In genomic region chr12:64523565-64524444, GRCh38 we compare ENCODE assay signal across 7 cellular contexts.
DNase-seq lines count a peak whose midpoint lies in the region; TF ChIP-seq lines count a peak whose summit lies in the region.
"Not testable (repeated sequence)": the region's sequence is repeated elsewhere in the genome, so short reads cannot be mapped to it uniquely, and the experiment has no call there.

No MANE protein-coding gene starts in this region.

- 49 to 51% methylated on average over 11 of the region's 11 CpGs for WGBS in GM23248 (ENCODE audit: low coverage in 1 of 2, low lambda C conversion rate in 2 of 2, missing lambda C conversion rate in 2 of 2), 2 experiments

- not testable (repeated sequence) for H3K4me3 ChIP-seq in GM23248; SJCRH30; astrocyte of the spinal cord (ENCODE audit: low read depth, low read length); fibroblast of mammary gland (ENCODE audit: control insufficient read depth, low read depth, low read length)

- not testable (repeated sequence) for H3K27me3 ChIP-seq in GM23248 (replicated peaks; ENCODE audit: insufficient read depth); SJCRH30

- H3K9me2 ChIP-seq in GM23248 (ENCODE audit: insufficient read depth), result not testable (repeated sequence)

- H3K4me2 ChIP-seq in GM23248 (ENCODE audit: unreplicated experiment), result peak overlapping the region; percentile 68

- H3K27ac ChIP-seq in GM23248, result peak overlapping the region; percentile 86
- not testable (repeated sequence) for H3K27ac ChIP-seq in SJCRH30

- not testable (repeated sequence) for H3K36me3 ChIP-seq in GM23248 (ENCODE audit: low read depth); SJCRH30

- H3F3A ChIP-seq in GM23248 (ENCODE audit: insufficient read depth), result 0 out of 2 replicates have a peak, but pooled peaks cover 21% of the 10 kb centered on the region

- DNase-seq in AG20443 (ENCODE audit: low spot score) (peak; percentile 91), GM23248 (peak; percentile 93), M059J (ENCODE audit: low read depth) (peak; percentile 60), SJCRH30 (peak; percentile 14 to 20), astrocyte of the spinal cord (ENCODE audit: low read depth, low spot score) (peak; percentile 36), fibroblast of mammary gland (ENCODE audit: low read depth) (peak; percentile 96), kidney tubule cell (ENCODE audit: low spot score) (peak; percentile 65)

- H2AFZ ChIP-seq in GM23248, result not testable (repeated sequence)

- H3K79me2 ChIP-seq in GM23248 (ENCODE audit: insufficient read depth), result not testable (repeated sequence)

- peaks cover 30% of the 10 kb centered on the region for H3K4me1 ChIP-seq in GM23248 (ENCODE audit: insufficient read depth)
- peaks cover 16% of the 10 kb centered on the region for H3K4me1 ChIP-seq in SJCRH30

- H3K9me3 ChIP-seq in GM23248 (ENCODE audit: low read depth); SJCRH30 (replicated peaks): not testable (repeated sequence)

- not testable (repeated sequence) for TF ChIP-seq CTCF in astrocyte of the spinal cord (IDR thresholded peaks at IDR 0.05; ENCODE audit: low read depth, low read length); fibroblast of mammary gland (conservative IDR thresholded peaks at IDR 0.05; ENCODE audit: control insufficient read depth, insufficient read depth, low read depth, low read length)

- peak overlapping the region; percentile 60; the same call in 1 of the 2 replicates for H3K9ac ChIP-seq in GM23248

- in situ Hi-C loops in GM23248 (cut with MboI); astrocyte of the spinal cord (cut with HindIII; ENCODE audit: low sequenced_read_pairs): not testable (repeated sequence)

- H4K20me1 ChIP-seq in GM23248 (ENCODE audit: insufficient read depth), result not testable (repeated sequence)

Comparison
In these comparisons a context has a peak if more than half of its experiments do, and no peak if none do; other contexts are left out.
1. DNase-seq: peak in every context shown above with its lines; median percentile 96 in fibroblast of mammary gland; 93 in GM23248; 91 in AG20443; 65 in kidney tubule cell; 60 in M059J; 36 in astrocyte of the spinal cord; 17 in SJCRH30.